ENCODE assay signal across 24 cellular contexts in genomic region chr1:210541680-210542358, GRCh38.
A peak's percentile ranks its signal among the peaks of the same experiment; 100 is the strongest.
DNase-seq lines count a peak whose midpoint lies in the region; ATAC-seq, FAIRE-seq and TF ChIP-seq lines count a peak whose summit lies in the region.
"Had no signal": no experiment of that assay in that cellular context is flagged by ENCODE, and none has a peak within 500 bp of the region (broad histone marks: within the 10 kb centered on the region; RNA-seq: fewer than 3 reads in every experiment).

No MANE protein-coding gene starts in this region.

- no peak overlapping the region for H3K4me3 ChIP-seq in A549
- H3K4me3 ChIP-seq in SK-N-SH (ENCODE audit: low read depth in 2 of 2, low read length in 1 of 2) = no peak overlapping the region
- H3K4me3 ChIP-seq in HAP-1 = no peak overlapping the region
- no peak overlapping the region for H3K4me3 ChIP-seq in effector memory CD4-positive, alpha-beta T cell (ENCODE audit: insufficient read depth, low read depth, low read length, poor library complexity, severe bottlenecking)
- no peak overlapping the region for H3K4me3 ChIP-seq in coronary artery
- H3K4me3 ChIP-seq: GM23248, suprapubic skin had no signal

- no peaks in the 10 kb centered on the region for H3F3A ChIP-seq in SK-N-SH (replicated peaks; ENCODE audit: insufficient read depth)

- no peaks in the 10 kb centered on the region for H3K79me2 ChIP-seq in SK-N-SH (ENCODE audit: insufficient read depth)

- H3K9me3 ChIP-seq in A549 (no peaks in the 10 kb centered on the region), SK-N-SH (no peaks in the 10 kb centered on the region), HAP-1 (no peaks in the 10 kb centered on the region)
- H3K9me3 ChIP-seq in effector memory CD4-positive, alpha-beta T cell (ENCODE audit: control insufficient read depth, low read length) = no peaks in the 10 kb centered on the region
- H3K9me3 ChIP-seq: suprapubic skin had no signal

- FAIRE-seq in A549 (lab: Jason Lieb, UNC) = no peak
- FAIRE-seq: endometrium, G401.6, GM12891 had no signal

- ATAC-seq in A549 = peak; percentile 29 to 64; a peak in 2 of 6 replicates
- ATAC-seq: activated CD8-positive, alpha-beta T cell treated with anti-CD3 and anti-CD28 coated beads for 36 hours; CD8-positive, alpha-beta T cell; left cardiac atrium had no signal

- H3K27me3 ChIP-seq in SK-N-SH (ENCODE audit: insufficient read depth) = no peaks in the 10 kb centered on the region
- no peaks in the 10 kb centered on the region for H3K27me3 ChIP-seq in HAP-1 (ENCODE audit: low read depth)
- no peaks in the 10 kb centered on the region for H3K27me3 ChIP-seq in effector memory CD4-positive, alpha-beta T cell (replicated peaks; ENCODE audit: control insufficient read depth, insufficient read depth, low read length, poor library complexity, severe bottlenecking)
- H3K27me3 ChIP-seq: suprapubic skin had no signal

- no peaks in the 10 kb centered on the region for H3K36me3 ChIP-seq in SK-N-SH (replicated peaks in 1 of 2; ENCODE audit: control insufficient read depth in 1 of 2, insufficient read depth in 2 of 2, low read length in 1 of 2)
- H3K36me3 ChIP-seq in HAP-1 (replicated peaks) = no peaks in the 10 kb centered on the region
- no peaks in the 10 kb centered on the region for H3K36me3 ChIP-seq in effector memory CD4-positive, alpha-beta T cell (ENCODE audit: control insufficient read depth, insufficient read depth, low read length)
- H3K36me3 ChIP-seq: suprapubic skin, WERI-Rb-1 had no signal

- H3K4me2 ChIP-seq in A549 (no peak overlapping the region), SK-N-SH (no peak overlapping the region)

- H3K27ac ChIP-seq in A549 (0 out of 6 replicates have a peak overlapping the region, but pooled peaks of 1 of the 2 experiments have one; percentile 16), SK-N-SH (ENCODE audit: low read depth in 2 of 2, low read length in 1 of 2) (0 out of 4 replicates have a peak overlapping the region, but pooled peaks have one; percentile 3 to 29), coronary artery (no peak overlapping the region)
- H3K27ac ChIP-seq in effector memory CD4-positive, alpha-beta T cell (ENCODE audit: insufficient read depth, low read length, poor library complexity, severe bottlenecking) = no peak overlapping the region
- H3K27ac ChIP-seq: GM23248, suprapubic skin, WERI-Rb-1 had no signal

- TF ChIP-seq EP300 in A549 (IDR thresholded peaks at IDR 0.05) (no peak), SK-N-SH (IDR thresholded peaks at IDR 0.05; ENCODE audit: borderline replicate concordance in 1 of 2, low read depth in 1 of 2, low read length in 1 of 2) (no peak)

- no peak overlapping the region; the same call in 1 of the 2 replicates for H2AFZ ChIP-seq in SK-N-SH (ENCODE audit: low read depth)
- H2AFZ ChIP-seq: GM23248 had no signal

- H3K4me1 ChIP-seq in A549 (0 out of 3 replicates have a peak, but pooled peaks cover 8% of the 10 kb centered on the region), SK-N-SH (ENCODE audit: control insufficient read depth in 1 of 2, insufficient read depth in 2 of 2, low read depth in 1 of 2, low read length in 1 of 2) (peaks cover 0 to 13% of the 10 kb centered on the region in 2 experiments; a peak in 2 of 4 replicates), HAP-1 (no peaks in the 10 kb centered on the region)
- no peaks in the 10 kb centered on the region for H3K4me1 ChIP-seq in effector memory CD4-positive, alpha-beta T cell (ENCODE audit: control insufficient read depth, insufficient read depth, low read length, poor library complexity, severe bottlenecking)
- H3K4me1 ChIP-seq: suprapubic skin had no signal

- POLR2A ChIA-PET in A549 (lab: Yijun Ruan, JAX) (no interaction called here), SK-N-SH (lab: Yijun Ruan, JAX) (no interaction called here)

- no peaks in the 10 kb centered on the region for H4K20me1 ChIP-seq in SK-N-SH (ENCODE audit: insufficient read depth)

- H3K9ac ChIP-seq in SK-N-SH = no peak overlapping the region
- H3K9ac ChIP-seq: GM23248 had no signal

- in situ Hi-C loops in HAP-1 (cut with MboI; ENCODE audit: low sequenced_read_pairs) = no loop called here

- H3K9me2 ChIP-seq in SK-N-SH = no peaks in the 10 kb centered on the region

- no peak for TF ChIP-seq RAD21 in A549 (conservative IDR thresholded peaks at IDR 0.05 in 1 of 2, IDR thresholded peaks at IDR 0.05 in 1 of 2)
- TF ChIP-seq RAD21 in SK-N-SH (IDR thresholded peaks at IDR 0.05; ENCODE audit: low read length) = no peak

- CTCF ChIA-PET in A549 (lab: Yijun Ruan, JAX) = interaction anchor here (0.6 to 1.2 kb wide), 3 partner anchors 10 to 507 kb away, joined by 3 to 4 read pairs (median 3); no protein-coding TSS in a partner anchor
- CTCF ChIA-PET in SK-N-SH (lab: Yijun Ruan, JAX) = interaction anchor here (1.2 to 1.8 kb wide), 2 partner anchors 85 to 592 kb away, joined by 3 to 5 read pairs; partner anchors contain the start of gene KCNH1

- TF ChIP-seq POLR2A in A549 (IDR thresholded peaks at IDR 0.05; ENCODE audit: low read length) = no peak

- TF ChIP-seq CTCF in A549 (IDR thresholded peaks at IDR 0.05) = no peak
- TF ChIP-seq CTCF in SK-N-SH (IDR thresholded peaks at IDR 0.05) = no peak
- no peak for TF ChIP-seq CTCF in coronary artery (IDR thresholded peaks at IDR 0.05)

- DNase-seq in A549 (ENCODE audit: low read depth in 1 of 2, low spot score in 1 of 2) (peak in 1 of 2 experiments; percentile 20), GM04504 (ENCODE audit: low read depth) (peak; percentile 17), SK-N-SH (peak; percentile 44), iPS-NIHi11 (ENCODE audit: low spot score) (peak; percentile 23), NCI-H2196 treated with DMSO at 0.1 percent for 48 hours (lab: John Stamatoyannopoulos, UW; ENCODE audit: unreplicated experiment) (no peak), HAP-1 (ENCODE audit: low spot score in 2 of 2) (no peak), coronary artery (ENCODE audit: low spot score) (no peak)
- no peak for DNase-seq in effector memory CD4-positive, alpha-beta T cell
- DNase-seq: activated CD8-positive, alpha-beta T cell treated with anti-CD3 and anti-CD28 coated beads for 36 hours; activated T-cell treated with anti-CD3 and anti-CD28 coated beads, Interleukin-2, amount 50 U/mL, for 72 hours; amygdala; CD8-positive, alpha-beta T cell; GM23248; hypothalamus; Karpas-422; left cardiac atrium; NCI-H1105 treated with DMSO at 0.1 percent for 48 hours; NK-92 treated with Interleukin-12 subunit alpha and Interleukin-12 subunit beta, amount 100 ng/mL, for 24 hours; stimulated activated CD4-positive, alpha-beta T cell treated with anti-CD3 and anti-CD28 coated beads, Interleukin-4, amount 100 ng/mL, for 24 hours; WERI-Rb-1 had no signal

- 67% methylated on average over 6 of the region's 6 CpGs for WGBS in A549 (ENCODE audit: missing lambda C conversion rate)
- WGBS in SK-N-SH (ENCODE audit: low lambda C conversion rate) = 51% methylated on average over 6 of the region's 6 CpGs

TF ChIP-seq in A549, 52 proteins besides CTCF, POLR2A, EP300 and RAD21:
- TF ChIP-seq TP53 (CRISPR knock-in tag; IDR thresholded peaks at IDR 0.05) = no peak
- TF ChIP-seq RFX5 (IDR thresholded peaks at IDR 0.05) = no peak
- TF ChIP-seq SMC3 (IDR thresholded peaks at IDR 0.05) = no peak

TF ChIP-seq in SK-N-SH, 30 proteins besides CTCF, POLR2A, EP300 and RAD21:
- TF ChIP-seq TCF12 (IDR thresholded peaks at IDR 0.05) (peak; percentile 50), PBX3 (IDR thresholded peaks at IDR 0.05) (peak; percentile 20; the same call in 1 of the 2 replicates), FOSL2 (IDR thresholded peaks at IDR 0.05; ENCODE audit: borderline replicate concordance, low read depth) (peak; percentile 29; the same call in 1 of the 2 replicates), GATA2 (CRISPR knock-in tag; IDR thresholded peaks at IDR 0.05) (no peak)

Comparison
In these comparisons a context has a peak if more than half of its experiments do, and no peak if none do; other contexts are left out.
1. DNase-seq: peak in GM04504 (single experiment), SK-N-SH (single experiment) and iPS-NIHi11 (single experiment); none in NCI-H2196 treated with DMSO at 0.1 percent for 48 hours (single experiment), HAP-1 (0 of 2), effector memory CD4-positive, alpha-beta T cell (0 of 3) and coronary artery (single experiment).
2. H3K27ac ChIP-seq: peak in SK-N-SH (2 of 2); none in effector memory CD4-positive, alpha-beta T cell (single experiment) and coronary artery (0 of 2).
3. Of the 12 proteins assayed by ChIP-seq in both A549 and SK-N-SH: peak only in A549: none; only in SK-N-SH: FOSL2 and PBX3; in both: none; in neither: 10.